Comparison of ENCODE assay signal across 12 cellular contexts in the genomic region with DNA sequence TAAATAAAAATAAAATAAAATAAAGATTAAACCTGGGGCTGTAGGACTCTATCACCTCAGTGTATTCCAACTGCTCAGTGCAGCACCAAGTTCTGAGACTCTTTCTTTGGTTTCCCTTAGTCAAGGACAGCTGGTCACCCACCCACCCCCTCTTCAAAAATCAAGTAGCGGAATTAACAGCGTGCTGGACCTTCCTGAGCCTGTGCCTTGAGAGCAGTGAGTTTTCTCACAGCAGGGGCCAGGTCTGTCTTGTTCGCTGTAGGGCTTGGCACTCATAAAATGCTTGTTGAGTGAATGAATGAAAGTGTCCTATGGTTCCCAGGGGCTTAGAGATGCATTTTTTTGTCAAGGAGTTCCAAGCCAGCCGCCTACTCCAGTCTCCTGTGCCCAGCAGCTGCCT. TPM values are rescaled to one million over a fixed set of nuclear protein-coding genes. Genes with fewer than 3 reads are reported as not detected.
A peak's percentile ranks its signal among the peaks of the same experiment; 100 is the strongest.
DNase-seq lines count a peak whose midpoint lies in the region; ATAC-seq and TF ChIP-seq lines count a peak whose summit lies in the region.
"Had no signal": no experiment of that assay in that cellular context is flagged by ENCODE, and none has a peak within 500 bp of the region (broad histone marks: within the 10 kb centered on the region; RNA-seq: fewer than 3 reads in every experiment).

No MANE protein-coding gene starts in this region.

- no peak overlapping the region for H3K4me3 ChIP-seq in osteoblast (ENCODE audit: insufficient read depth, low read length)
- no peak overlapping the region for H3K4me3 ChIP-seq in gastrocnemius medialis

- H3K27me3 ChIP-seq in osteoblast (ENCODE audit: insufficient read depth, low read length): peaks cover 93% of the 10 kb centered on the region
- H3K27me3 ChIP-seq in gastrocnemius medialis: peaks cover 93 to 98% (median 96%) of the 10 kb centered on the region in 3 donors

- TF ChIP-seq POLR2A in gastrocnemius medialis (IDR thresholded peaks at IDR 0.05): no peak

- H3K27ac ChIP-seq in osteoblast (ENCODE audit: low read depth, low read length): no peak overlapping the region
- H3K27ac ChIP-seq in gastrocnemius medialis: no peak overlapping the region
- H3K27ac ChIP-seq: 22Rv1, HL-60 had no signal

- H3K36me3 ChIP-seq in osteoblast (ENCODE audit: insufficient read depth, low read length): no peaks in the 10 kb centered on the region
- H3K36me3 ChIP-seq in gastrocnemius medialis: no peaks in the 10 kb centered on the region

- intact Hi-C loops in gastrocnemius medialis (cut with DNase I; ENCODE audit: low total_unique reads): no loop called here

- in situ Hi-C loops in gastrocnemius medialis (cut with MboI; ENCODE audit: low sequenced_read_pairs in 4 of 4): no loop called here

- DNase-seq in NCI-H1417 (lab: John Stamatoyannopoulos, UW) (peak in 2 of 3 experiments; percentile 7 to 25), NCI-H1417 treated with DMSO at 0.1 percent for 48 hours (lab: John Stamatoyannopoulos, UW) (no peak), NCI-H524 (lab: John Stamatoyannopoulos, UW) (peak; percentile 63 to 81), osteoblast (ENCODE audit: insufficient read length, low spot score, missing footprints) (peak; percentile 73), gastrocnemius medialis (no peak), OCI-M1 (lab: John Stamatoyannopoulos, UW) (no peak), kidney tubule cell (ENCODE audit: low spot score) (no peak)
- DNase-seq: COR-L47, DMS153 had no signal

- H3K9me3 ChIP-seq in osteoblast (ENCODE audit: low read depth, low read length): no peaks in the 10 kb centered on the region
- H3K9me3 ChIP-seq in gastrocnemius medialis: no peaks in the 10 kb centered on the region

- H4K20me1 ChIP-seq in osteoblast (ENCODE audit: insufficient read depth, low read length): no peaks in the 10 kb centered on the region

- no peak overlapping the region for H3K4me2 ChIP-seq in osteoblast (ENCODE audit: insufficient read depth, low read length)

- TF ChIP-seq CTCF in osteoblast (IDR thresholded peaks at IDR 0.05; ENCODE audit: extremely low read depth, low read depth, low read length) (no peak), gastrocnemius medialis (IDR thresholded peaks at IDR 0.05 in 4 of 5, conservative IDR thresholded peaks at IDR 0.05 in 1 of 5) (no peak)

- ATAC-seq in gastrocnemius medialis: no peak
- ATAC-seq: CD8-positive, alpha-beta T cell had no signal

- H3K4me1 ChIP-seq in osteoblast (ENCODE audit: insufficient read depth, low read length) (peaks cover 11% of the 10 kb centered on the region), gastrocnemius medialis (peaks cover 15 to 37% of the 10 kb centered on the region in 2 donors)

- H2AFZ ChIP-seq in osteoblast (ENCODE audit: low read length): no peak overlapping the region

- no peaks in the 10 kb centered on the region for H3K79me2 ChIP-seq in osteoblast (ENCODE audit: insufficient read depth, low read length)

RNA-seq across cellular contexts. Expression of a gene that starts 2.9 kb away (rescaled TPM):
- total RNA-seq in osteoblast: under 0.01 and 0.29 TPM in 2 replicates
- total RNA-seq in gastrocnemius medialis: under 1 TPM in 2 of 4 donors, not detected in 2; 0.07 to 0.12 TPM
- total RNA-seq: CD8-positive, alpha-beta T cell had no signal

Comparison
In these comparisons a context has a peak if more than half of its experiments do, and no peak if none do; other contexts are left out.
1. DNase-seq: peak in NCI-H1417 (2 of 3), NCI-H524 (2 of 2) and osteoblast (single experiment); none in NCI-H1417 treated with DMSO at 0.1 percent for 48 hours (single experiment), gastrocnemius medialis (0 of 2), OCI-M1 (single experiment) and kidney tubule cell (single experiment).